Comparison of ENCODE assay signal across 28 cellular contexts in the genomic region with DNA sequence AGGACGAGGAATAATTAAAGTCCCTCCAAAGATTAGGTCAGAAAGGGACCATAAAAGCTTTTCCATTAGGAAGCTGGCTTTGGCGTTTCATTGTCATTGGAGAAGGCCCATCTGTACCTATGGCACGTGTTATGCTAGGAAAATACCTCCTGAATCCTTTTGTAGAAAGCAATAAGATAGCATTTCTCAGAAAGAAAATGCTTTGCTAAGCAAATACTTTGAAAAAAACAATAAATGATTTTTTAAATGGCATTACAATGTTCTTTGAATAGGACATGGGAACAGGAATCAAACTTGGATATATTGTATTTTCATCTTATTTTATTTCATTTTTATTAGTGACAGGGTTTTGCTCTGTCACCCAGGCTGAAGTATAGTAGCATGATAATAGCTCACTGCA.
"Had no signal": no experiment of that assay in that cellular context is flagged by ENCODE, and none has a peak within 500 bp of the region (broad histone marks: within the 10 kb centered on the region; RNA-seq: fewer than 3 reads in every experiment).

No MANE protein-coding gene starts in this region.

- H3K27ac ChIP-seq: colonic mucosa, epithelial cell of prostate, esophagus squamous epithelium, gastrocnemius medialis, heart right ventricle, left lung, lower lobe of right lung had no signal

- FAIRE-seq: endometrium, islet of Langerhans, keratinocyte had no signal

- H3K36me3 ChIP-seq: colonic mucosa, esophagus squamous epithelium, gastrocnemius medialis, heart right ventricle, left lung, lower lobe of right lung had no signal

- DNase-seq: colonic mucosa; cortex of kidney; effector CD8-positive, alpha-beta T cell; effector memory CD8-positive, alpha-beta T cell; endodermal cell; erythroblast; esophagus squamous epithelium; foreskin fibroblast; foreskin melanocyte; gastrocnemius medialis; glutamatergic neuron; head of caudate nucleus; heart right ventricle; hippocampal formation; left cardiac atrium; left lung; left ventricle myocardium superior; lower lobe of right lung; mesenchymal stem cell; mucosa of descending colon; naive B cell had no signal

- H3K4me1 ChIP-seq: colonic mucosa, esophagus squamous epithelium, gastrocnemius medialis, heart right ventricle, left lung, lower lobe of right lung had no signal

- H3K4me3 ChIP-seq: colonic mucosa, esophagus squamous epithelium, gastrocnemius medialis, heart right ventricle, left lung, lower lobe of right lung, mucosa of descending colon had no signal

- H3K9me3 ChIP-seq: colonic mucosa, esophagus squamous epithelium, gastrocnemius medialis, left lung, lower lobe of right lung, mucosa of descending colon had no signal

- H3K27ac Mint-ChIP-seq: dendritic cell treated with granulocyte-macrophage colony-stimulating factor and Interleukin-4, amounts not matched to agents 40 ng/mL and 50 ng/mL, for 4 days; effector memory CD8-positive, alpha-beta T cell; endodermal cell; mesothelial cell of epicardium had no signal

- H3K36me3 Mint-ChIP-seq: mesothelial cell of epicardium, naive B cell had no signal

- H3K4me1 Mint-ChIP-seq: naive B cell had no signal

- H3K9me3 Mint-ChIP-seq: dendritic cell treated with granulocyte-macrophage colony-stimulating factor and Interleukin-4, amounts not matched to agents 40 ng/mL and 50 ng/mL, for 4 days had no signal

- ATAC-seq: effector memory CD8-positive, alpha-beta T cell; esophagus mucosa; gastrocnemius medialis; heart right ventricle; left cardiac atrium; left lung; left ventricle myocardium superior; lower lobe of right lung; mucosa of descending colon had no signal

- H3K27me3 Mint-ChIP-seq: dendritic cell treated with granulocyte-macrophage colony-stimulating factor and Interleukin-4, amounts not matched to agents 40 ng/mL and 50 ng/mL, for 4 days; effector memory CD8-positive, alpha-beta T cell; naive B cell had no signal

- H3K4me3 Mint-ChIP-seq: dendritic cell treated with granulocyte-macrophage colony-stimulating factor and Interleukin-4, amounts not matched to agents 40 ng/mL and 50 ng/mL, for 4 days; effector memory CD8-positive, alpha-beta T cell; endodermal cell; mesothelial cell of epicardium had no signal

- H3K27me3 ChIP-seq: colonic mucosa, esophagus squamous epithelium, gastrocnemius medialis, heart right ventricle, left lung had no signal
